Comparison of ENCODE assay signal across 1 cellular context in genomic region chr3:45860481-45860880, GRCh38.
TF ChIP-seq lines count a peak whose summit lies in the region.

No MANE protein-coding gene starts in this region.

TF ChIP-seq in K562, 482 proteins besides CTCF, POLR2A, EP300 and RAD21 (continued from another document):
- peak; percentile 94 for TF ChIP-seq MGA (IDR thresholded peaks at IDR 0.05)
- TF ChIP-seq ZNF311 (CRISPR knock-in tag; IDR thresholded peaks at IDR 0.05): no peak
- TF ChIP-seq POLR2H (tag; IDR thresholded peaks at IDR 0.05; ENCODE audit: low read depth): no peak
- TF ChIP-seq EP400 (IDR thresholded peaks at IDR 0.05): peak; percentile 35; the same call in 1 of the 2 replicates
- no peak for TF ChIP-seq ZBTB43 (CRISPR knock-in tag; IDR thresholded peaks at IDR 0.05)
- TF ChIP-seq SRSF7 (optimal IDR thresholded peaks at IDR 0.05; ENCODE audit: low read depth, low read length): no peak
- TF ChIP-seq SRF (CRISPR knock-in tag; IDR thresholded peaks at IDR 0.05): no peak
- TF ChIP-seq, protein P1, sequence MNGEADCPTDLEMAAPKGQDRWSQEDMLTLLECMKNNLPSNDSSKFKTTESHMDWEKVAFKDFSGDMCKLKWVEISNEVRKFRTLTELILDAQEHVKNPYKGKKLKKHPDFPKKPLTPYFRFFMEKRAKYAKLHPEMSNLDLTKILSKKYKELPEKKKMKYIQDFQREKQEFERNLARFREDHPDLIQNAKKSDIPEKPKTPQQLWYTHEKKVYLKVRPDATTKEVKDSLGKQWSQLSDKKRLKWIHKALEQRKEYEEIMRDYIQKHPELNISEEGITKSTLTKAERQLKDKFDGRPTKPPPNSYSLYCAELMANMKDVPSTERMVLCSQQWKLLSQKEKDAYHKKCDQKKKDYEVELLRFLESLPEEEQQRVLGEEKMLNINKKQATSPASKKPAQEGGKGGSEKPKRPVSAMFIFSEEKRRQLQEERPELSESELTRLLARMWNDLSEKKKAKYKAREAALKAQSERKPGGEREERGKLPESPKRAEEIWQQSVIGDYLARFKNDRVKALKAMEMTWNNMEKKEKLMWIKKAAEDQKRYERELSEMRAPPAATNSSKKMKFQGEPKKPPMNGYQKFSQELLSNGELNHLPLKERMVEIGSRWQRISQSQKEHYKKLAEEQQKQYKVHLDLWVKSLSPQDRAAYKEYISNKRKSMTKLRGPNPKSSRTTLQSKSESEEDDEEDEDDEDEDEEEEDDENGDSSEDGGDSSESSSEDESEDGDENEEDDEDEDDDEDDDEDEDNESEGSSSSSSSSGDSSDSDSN (IDR thresholded peaks at IDR 0.05; ENCODE audit: borderline replicate concordance in 1 of 2, low read depth in 2 of 2, low read length in 2 of 2): no peak
